1 cellular context compared by ENCODE assay signal in genomic region chr11:614091-614582, GRCh38.
TF ChIP-seq lines count a peak whose summit lies in the region.

No MANE protein-coding gene starts in this region.

TF ChIP-seq in HCT116, 20 proteins besides CTCF, POLR2A, EP300 and RAD21 (continued from another document):
- TF ChIP-seq REST (IDR thresholded peaks at IDR 0.05; ENCODE audit: low read depth): no peak
- no peak for TF ChIP-seq JUND (IDR thresholded peaks at IDR 0.05)
- TF ChIP-seq EZH2 (IDR thresholded peaks at IDR 0.05): no peak
- TF ChIP-seq POLR2AphosphoS5 (IDR thresholded peaks at IDR 0.05; ENCODE audit: low read depth, low read length): no peak
- TF ChIP-seq EGR1 (IDR thresholded peaks at IDR 0.05; ENCODE audit: low read depth): no peak
- TF ChIP-seq CBX3 (IDR thresholded peaks at IDR 0.05; ENCODE audit: low read depth): no peak
